In genomic region chr3:189056612-189057352, GRCh38 we compare ENCODE assay signal across 18 cellular contexts.
DNase-seq lines count a peak whose midpoint lies in the region; ATAC-seq and TF ChIP-seq lines count a peak whose summit lies in the region.
"Had no signal": no experiment of that assay in that cellular context is flagged by ENCODE, and none has a peak within 500 bp of the region (broad histone marks: within the 10 kb centered on the region; RNA-seq: fewer than 3 reads in every experiment).

No MANE protein-coding gene starts in this region.

- peaks cover 6% of the 10 kb centered on the region for H3K9me3 ChIP-seq in adipocyte (ENCODE audit: control insufficient read depth, low read length)
- H3K9me3 ChIP-seq in gastroesophageal sphincter, result peaks cover 0 to 11% (median 0%) of the 10 kb centered on the region in 3 donors
- H3K9me3 ChIP-seq in subcutaneous abdominal adipose tissue (ENCODE audit: control insufficient read depth in 5 of 5, low read length in 5 of 5), result peaks cover 0 to 12% (median 2%) of the 10 kb centered on the region in 5 donors
- H3K9me3 ChIP-seq: Caco-2, HAP-1 had no signal

- H3K27ac ChIP-seq in gastroesophageal sphincter (no peak overlapping the region), subcutaneous abdominal adipose tissue (ENCODE audit: low read depth, low read length) (peak overlapping the region; percentile 8)
- H3K27ac ChIP-seq: 22Rv1, BLaER1 had no signal

- no peak overlapping the region for H3K27ac Mint-ChIP-seq in activated CD4-positive, alpha-beta T cell treated with anti-CD3 and anti-CD28 coated beads, Interleukin-2, amount 10 ng/mL, durations not matched to agents 24 days and 14 days
- H3K27ac Mint-ChIP-seq: CD8-positive, alpha-beta memory T cell; HFFc6 had no signal

- no peak overlapping the region for H3K4me3 Mint-ChIP-seq in activated CD4-positive, alpha-beta T cell treated with anti-CD3 and anti-CD28 coated beads, Interleukin-2, amount 10 ng/mL, durations not matched to agents 24 days and 14 days
- H3K4me3 Mint-ChIP-seq: CD8-positive, alpha-beta memory T cell; HFFc6 had no signal

- TF ChIP-seq CTCF in gastroesophageal sphincter (IDR thresholded peaks at IDR 0.05), result no peak

- H3K36me3 ChIP-seq in adipocyte (ENCODE audit: control insufficient read depth, insufficient read depth, low read length, severe bottlenecking) (no peaks in the 10 kb centered on the region), gastroesophageal sphincter (no peaks in the 10 kb centered on the region), subcutaneous abdominal adipose tissue (ENCODE audit: control insufficient read depth in 5 of 5, insufficient read depth in 5 of 5, low read length in 5 of 5) (peaks cover 0 to 8% (median 0%) of the 10 kb centered on the region in 5 donors)
- H3K36me3 ChIP-seq: BLaER1, HAP-1 had no signal

- no peak overlapping the region for H3K4me3 ChIP-seq in adipocyte (ENCODE audit: low read length)
- no peak overlapping the region for H3K4me3 ChIP-seq in gastroesophageal sphincter
- H3K4me3 ChIP-seq in subcutaneous abdominal adipose tissue (ENCODE audit: low read depth in 1 of 5, low read length in 5 of 5), result no peak overlapping the region
- H3K4me3 ChIP-seq: BLaER1, HAP-1 had no signal

- TF ChIP-seq POLR2A in gastroesophageal sphincter (IDR thresholded peaks at IDR 0.05), result no peak

- peak; percentile 41 for DNase-seq in activated CD4-positive, alpha-beta T cell treated with anti-CD3 and anti-CD28 coated beads, Interleukin-2, amount 10 ng/mL, durations not matched to agents 24 days and 14 days
- no peak for DNase-seq in activated CD4-positive, alpha-beta T cell treated with anti-CD3 and anti-CD28 coated beads, Interleukin-2, amount 50 U/mL, for 1 hour
- DNase-seq in adipocyte (ENCODE audit: low read depth) (no peak), anterior cingulate cortex (lab: John Stamatoyannopoulos, UW) (no peak), HuH-7.5 (ENCODE audit: low spot score) (no peak), glomerular visceral epithelial cell (ENCODE audit: extremely low spot score) (no peak)
- DNase-seq: AML-193; Caco-2; CD8-positive, alpha-beta memory T cell; DND-41; GF-D8; HFFc6 had no signal

- no peak for TF ChIP-seq EP300 in gastroesophageal sphincter (IDR thresholded peaks at IDR 0.05)

- H3K27me3 ChIP-seq in adipocyte (replicated peaks; ENCODE audit: control insufficient read depth, insufficient read depth, low read length) (no peaks in the 10 kb centered on the region), gastroesophageal sphincter (no peaks in the 10 kb centered on the region), subcutaneous abdominal adipose tissue (ENCODE audit: control insufficient read depth in 5 of 5, insufficient read depth in 4 of 5, low read length in 5 of 5) (no peaks in the 10 kb centered on the region)
- H3K27me3 ChIP-seq: BLaER1 had no signal

- H3K27me3 Mint-ChIP-seq in activated CD4-positive, alpha-beta T cell treated with anti-CD3 and anti-CD28 coated beads, Interleukin-2, amount 10 ng/mL, durations not matched to agents 24 days and 14 days, result peaks cover 16% of the 10 kb centered on the region

- H3K9me3 Mint-ChIP-seq in activated CD4-positive, alpha-beta T cell treated with anti-CD3 and anti-CD28 coated beads, Interleukin-2, amount 10 ng/mL, durations not matched to agents 24 days and 14 days, result peaks cover 33% of the 10 kb centered on the region
- H3K9me3 Mint-ChIP-seq: HFFc6 had no signal

- peaks cover 11% of the 10 kb centered on the region for H3K4me1 Mint-ChIP-seq in activated CD4-positive, alpha-beta T cell treated with anti-CD3 and anti-CD28 coated beads, Interleukin-2, amount 10 ng/mL, durations not matched to agents 24 days and 14 days

- peaks cover 6% of the 10 kb centered on the region for H3K36me3 Mint-ChIP-seq in activated CD4-positive, alpha-beta T cell treated with anti-CD3 and anti-CD28 coated beads, Interleukin-2, amount 10 ng/mL, durations not matched to agents 24 days and 14 days (ENCODE audit: low read depth)

- WGBS in gastroesophageal sphincter (ENCODE audit: low coverage in 1 of 2), 2 donors, result 51 to 71% methylated on average over 2 to 3 of the region's 3 CpGs

- H3K9ac ChIP-seq in adipocyte (ENCODE audit: low read length) (peak overlapping the region; percentile 60), subcutaneous abdominal adipose tissue (ENCODE audit: low read length in 5 of 5) (no peak overlapping the region)
- H3K9ac ChIP-seq: BLaER1 had no signal

- peaks cover 29% of the 10 kb centered on the region for H3K4me1 ChIP-seq in adipocyte (ENCODE audit: control insufficient read depth, insufficient read depth, low read length)
- H3K4me1 ChIP-seq in gastroesophageal sphincter, result no peaks in the 10 kb centered on the region
- peaks cover 0 to 25% (median 16%) of the 10 kb centered on the region in 5 donors for H3K4me1 ChIP-seq in subcutaneous abdominal adipose tissue (ENCODE audit: control insufficient read depth in 5 of 5, insufficient read depth in 5 of 5, low read length in 5 of 5)
- H3K4me1 ChIP-seq: Caco-2, HAP-1 had no signal

- intact Hi-C loops in activated CD4-positive, alpha-beta T cell treated with anti-CD3 and anti-CD28 coated beads, Interleukin-2, amount 10 ng/mL, durations not matched to agents 24 days and 14 days (cut with micrococcal nuclease), result no loop called here

- peak; percentile 77 for ATAC-seq in gastroesophageal sphincter
- ATAC-seq: HepG2 had no signal
